In genomic region chr1:30756206-30756544, GRCh38 we compare ENCODE assay signal across 10 cellular contexts. TPM values are rescaled to one million over a fixed set of nuclear protein-coding genes. Genes with fewer than 3 reads are reported as not detected.
DNase-seq lines count a peak whose midpoint lies in the region; ATAC-seq and TF ChIP-seq lines count a peak whose summit lies in the region.
"Had no signal": no experiment of that assay in that cellular context is flagged by ENCODE, and none has a peak within 500 bp of the region (broad histone marks: within the 10 kb centered on the region; RNA-seq: fewer than 3 reads in every experiment).

No MANE protein-coding gene starts in this region.

- POLR2A ChIA-PET in activated B cell treated with CpG ODN at 0.5 μM for 24 hours (lab: Charles Lee) = interaction anchor here (1.0 to 25.3 kb wide), 7 partner anchors 10 to 50 kb away, joined by 3 to 662 read pairs (median 177); partner anchors contain the start of gene MATN1

- TF ChIP-seq CTCF in activated B cell treated with CpG ODN at 0.5 μM for 24 hours (IDR thresholded peaks at IDR 0.05) = no peak
- no peak for TF ChIP-seq CTCF in left lung (IDR thresholded peaks at IDR 0.05)
- TF ChIP-seq CTCF in suprapubic skin (IDR thresholded peaks at IDR 0.05) = no peak

- no peak for ATAC-seq in activated T-cell treated with anti-CD3 and anti-CD28 coated beads, Interleukin-2, amount 50 U/mL, for 4 hours
- ATAC-seq in activated B cell treated with CpG ODN at 0.5 μM for 24 hours (ENCODE audit: low read depth) = no peak
- ATAC-seq in left lung = no peak

- TF ChIP-seq EP300 in suprapubic skin (IDR thresholded peaks at IDR 0.05) = no peak

- CTCF ChIA-PET in activated B cell treated with CpG ODN at 0.5 μM for 24 hours (lab: Charles Lee) = interaction anchor here (1.1 to 3.6 kb wide), 6 partner anchors 12 to 37 kb away, joined by 3 to 28 read pairs (median 16); no protein-coding TSS in a partner anchor

- no peak for DNase-seq in activated T-cell treated with anti-CD3 and anti-CD28 coated beads, Interleukin-2, amount 50 U/mL, for 4 hours
- DNase-seq in activated T-cell treated with anti-CD3 and anti-CD28 coated beads for 4 hours (no peak), activated B cell treated with CpG ODN at 0.5 μM for 24 hours (no peak), left lung (no peak), suprapubic skin (ENCODE audit: low spot score in 2 of 2) (no peak), COR-L47 (lab: John Stamatoyannopoulos, UW) (no peak), C1 segment of cervical spinal cord (lab: John Stamatoyannopoulos, UW) (no peak), mucosa of gallbladder (ENCODE audit: low spot score) (no peak)

- no peak for TF ChIP-seq POLR2A in suprapubic skin (IDR thresholded peaks at IDR 0.05)

- H3K27ac Mint-ChIP-seq in activated B cell treated with CpG ODN at 0.5 μM for 24 hours = peak overlapping the region; percentile 96
- H3K27ac Mint-ChIP-seq: nephron had no signal

- H3K4me1 ChIP-seq in left lung = peaks cover 0 to 76% of the 10 kb centered on the region in 2 donors
- peaks cover 12% of the 10 kb centered on the region for H3K4me1 ChIP-seq in suprapubic skin
- H3K4me1 ChIP-seq: body of pancreas had no signal

- peaks cover 93% of the 10 kb centered on the region for H3K4me1 Mint-ChIP-seq in activated T-cell treated with anti-CD3 and anti-CD28 coated beads, Interleukin-2, amount 50 U/mL, for 4 hours (ENCODE audit: low read depth)
- peaks cover 89% of the 10 kb centered on the region for H3K4me1 Mint-ChIP-seq in activated B cell treated with CpG ODN at 0.5 μM for 24 hours

- H3K9me3 ChIP-seq in left lung (no peaks in the 10 kb centered on the region), suprapubic skin (no peaks in the 10 kb centered on the region)
- H3K9me3 ChIP-seq: body of pancreas had no signal

- intact Hi-C loops in activated B cell treated with CpG ODN at 0.5 μM for 24 hours (cut with micrococcal nuclease) (loop anchor here (1.0 kb wide), 1 partner anchor 23 kb away; no protein-coding TSS in a partner anchor), left lung (cut with DNase I) (no loop called here)

- peak overlapping the region; percentile 99 for H3K4me3 Mint-ChIP-seq in activated T-cell treated with anti-CD3 and anti-CD28 coated beads, Interleukin-2, amount 50 U/mL, for 4 hours
- H3K4me3 Mint-ChIP-seq in activated B cell treated with CpG ODN at 0.5 μM for 24 hours = peak overlapping the region; percentile 99
- H3K4me3 Mint-ChIP-seq: nephron had no signal

- peaks cover 0 to 5% of the 10 kb centered on the region in 2 donors for H3K27me3 ChIP-seq in left lung
- no peaks in the 10 kb centered on the region for H3K27me3 ChIP-seq in suprapubic skin
- H3K27me3 ChIP-seq: body of pancreas had no signal

- no peaks in the 10 kb centered on the region for H3K9me3 Mint-ChIP-seq in activated T-cell treated with anti-CD3 and anti-CD28 coated beads, Interleukin-2, amount 50 U/mL, for 4 hours
- H3K9me3 Mint-ChIP-seq in activated B cell treated with CpG ODN at 0.5 μM for 24 hours = no peaks in the 10 kb centered on the region

- WGBS in suprapubic skin = 86% methylated on average over 3 of the region's 4 CpGs

- peaks cover 11% of the 10 kb centered on the region for H3K36me3 Mint-ChIP-seq in activated T-cell treated with anti-CD3 and anti-CD28 coated beads, Interleukin-2, amount 50 U/mL, for 4 hours (ENCODE audit: insufficient read depth)
- H3K36me3 Mint-ChIP-seq in activated B cell treated with CpG ODN at 0.5 μM for 24 hours (ENCODE audit: low read depth) = peaks cover 52% of the 10 kb centered on the region

- peaks cover 0 to 17% of the 10 kb centered on the region in 2 donors for H3K36me3 ChIP-seq in left lung
- H3K36me3 ChIP-seq in suprapubic skin = no peaks in the 10 kb centered on the region

- peak overlapping the region; percentile 88 to 98 for H3K27ac ChIP-seq in left lung
- peak overlapping the region; percentile 15 for H3K27ac ChIP-seq in suprapubic skin

- H3K4me3 ChIP-seq in left lung (peak overlapping the region in 1 of 2 donors; percentile 70), suprapubic skin (peak overlapping the region; percentile 41)
- H3K4me3 ChIP-seq: body of pancreas had no signal

- H3K27me3 Mint-ChIP-seq in activated T-cell treated with anti-CD3 and anti-CD28 coated beads, Interleukin-2, amount 50 U/mL, for 4 hours (ENCODE audit: low read depth) = no peaks in the 10 kb centered on the region
- no peaks in the 10 kb centered on the region for H3K27me3 Mint-ChIP-seq in activated B cell treated with CpG ODN at 0.5 μM for 24 hours

RNA-seq across cellular contexts. Expression of gene LAPTM5, which starts 1.4 kb away (rescaled TPM):
- 10 to 100 TPM; 68.3 to 97.3 (median 86.8) TPM for total RNA-seq in activated T-cell treated with anti-CD3 and anti-CD28 coated beads, Interleukin-2, amount 50 U/mL, for 4 hours
- 726 and 766 TPM in 2 replicates for total RNA-seq in activated B cell treated with CpG ODN at 0.5 μM for 24 hours
- 100 to 1,000 TPM; 185 to 513 TPM for total RNA-seq in left lung
- 10 to 100 TPM in 3 of 4 donors, 1 to 10 TPM in 1; 9.9 to 13.7 (median 12.2) TPM for total RNA-seq in suprapubic skin
- total RNA-seq in mucosa of gallbladder = 111 TPM

RNA-seq across cellular contexts. Expression of gene MATN1, which starts 32.8 kb away (rescaled TPM):
- 1 to 10 TPM; 2.0 to 2.9 (median 2.3) TPM for total RNA-seq in activated T-cell treated with anti-CD3 and anti-CD28 coated beads, Interleukin-2, amount 50 U/mL, for 4 hours
- 0.93 and 1.2 TPM in 2 replicates for total RNA-seq in activated B cell treated with CpG ODN at 0.5 μM for 24 hours
- under 1 TPM in 1 of 2 donors, not detected in 1; 0.08 TPM for total RNA-seq in left lung
- under 1 TPM in 1 of 4 donors, not detected in 3; 0.98 TPM for total RNA-seq in suprapubic skin
- total RNA-seq in mucosa of gallbladder = 0.12 TPM
